Comparison of ENCODE assay signal across 8 cellular contexts in the genomic region with DNA sequence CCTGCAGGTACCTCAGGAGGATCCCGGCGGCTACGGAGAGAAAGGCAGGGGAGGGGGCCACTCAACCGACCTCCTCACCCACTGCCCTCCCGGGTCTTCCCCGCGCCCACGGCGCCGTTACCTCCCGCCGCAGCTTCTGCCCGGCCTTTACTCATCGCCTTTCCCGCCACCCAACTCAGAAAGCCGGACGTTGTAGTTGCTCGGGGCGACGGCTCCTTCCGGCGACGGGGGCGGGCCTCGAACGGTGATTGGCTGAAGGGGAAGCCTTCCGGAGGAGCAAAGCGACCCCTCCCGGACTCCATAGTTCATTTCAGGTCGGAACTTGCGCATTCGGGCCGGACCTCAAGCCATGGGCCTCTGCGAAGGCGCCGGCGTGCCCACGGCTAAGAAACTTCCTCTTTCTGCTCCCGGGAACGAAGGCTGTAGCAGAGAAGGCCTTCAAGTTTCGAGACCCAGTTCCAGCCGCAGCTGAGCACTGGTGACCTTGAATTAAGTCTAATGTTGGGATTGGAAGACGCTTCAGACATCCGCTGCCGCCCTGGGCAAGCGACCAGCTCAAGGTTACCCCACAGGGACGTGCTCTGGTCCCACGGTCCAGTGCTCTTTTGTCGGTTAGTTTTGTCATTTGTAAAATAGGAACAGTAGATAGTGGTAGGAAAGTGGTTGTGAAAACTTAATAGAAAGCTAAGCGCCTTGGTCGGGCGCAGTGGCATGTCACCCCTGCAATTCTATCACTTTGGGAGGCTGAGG. TPM values are rescaled to one million over a fixed set of nuclear protein-coding genes. Genes with fewer than 3 reads are reported as not detected.
DNase-seq lines count a peak whose midpoint lies in the region; ATAC-seq and TF ChIP-seq lines count a peak whose summit lies in the region.

TSS of gene PSMC3IP (minus strand) at position 198 of the 750 bp plus-strand sequence. CDS start at position 155, 43 bp downstream.

- H3K9ac ChIP-seq in colonic mucosa (ENCODE audit: low read depth in 2 of 2, low read length in 2 of 2): peak within 1 kb of the TSS; percentile 71 to 98

- H3K4me1 ChIP-seq in colonic mucosa: peaks cover 4% of the 10 kb centered on the region

- intact Hi-C loops in colonic mucosa (cut with DNase I): no loop called here

- peaks cover 21% of the 10 kb centered on the region for H3K36me3 ChIP-seq in colonic mucosa

- H3K27ac ChIP-seq in colonic mucosa (peak within 1 kb of the TSS; percentile 90), layer of hippocampus (ENCODE audit: low read depth, low read length) (peak within 1 kb of the TSS; percentile 84)

- ATAC-seq in HG03460 (IDR thresholded peaks at IDR 0.05; ENCODE audit: unreplicated experiment): peak; percentile 70

- no peak for TF ChIP-seq CTCF in colonic mucosa (IDR thresholded peaks at IDR 0.05)

- H3K4me3 ChIP-seq in colonic mucosa: peak within 1 kb of the TSS; percentile 61

- no peaks in the 10 kb centered on the region for H3K9me3 ChIP-seq in colonic mucosa

- H3K27me3 ChIP-seq in colonic mucosa (no peaks in the 10 kb centered on the region), layer of hippocampus (ENCODE audit: control insufficient read depth, insufficient read depth, low read length) (no peaks in the 10 kb centered on the region)

- DNase-seq in C1 segment of cervical spinal cord (lab: John Stamatoyannopoulos, UW): peak; percentile 42 to 95 (median 91)
- peak; percentile 95 for DNase-seq in GM19240 (ENCODE audit: insufficient read length, low spot score)
- DNase-seq in NCI-H526 treated with DMSO at 0.1 percent for 48 hours (lab: John Stamatoyannopoulos, UW): peak; percentile 84
- DNase-seq in activated CD4-positive, alpha-beta T cell treated with anti-CD3 and anti-CD28 coated beads for 48 hours: peak; percentile 97
- peak; percentile 98 for DNase-seq in colonic mucosa
- peak; percentile 80 to 93 (median 90) for DNase-seq in stimulated activated CD4-positive, alpha-beta T cell treated with anti-CD3 and anti-CD28 coated beads, Interleukin-1b, Interleukin-23, amount 100 ng/mL, for 24 hours (ENCODE audit: low read depth in 4 of 4, low spot score in 1 of 4)

RNA-seq across cellular contexts. Expression of gene PSMC3IP, which starts in this region (rescaled TPM):
- total RNA-seq in colonic mucosa: 10 to 100 TPM in 1 of 2 donors, 1 to 10 TPM in 1; 2.2 to 11.6 TPM

Comparison
In these comparisons a context has a peak if more than half of its experiments do, and no peak if none do; other contexts are left out.
1. Peak in every context shown above with its lines: DNase-seq, ATAC-seq, H3K4me3 ChIP-seq and H3K27ac ChIP-seq.